ENCODE assay signal across 9 cellular contexts in genomic region chr2:177332041-177332991, GRCh38.
DNase-seq lines count a peak whose midpoint lies in the region; ATAC-seq and TF ChIP-seq lines count a peak whose summit lies in the region.
"Had no signal": no experiment of that assay in that cellular context is flagged by ENCODE, and none has a peak within 500 bp of the region (broad histone marks: within the 10 kb centered on the region; RNA-seq: fewer than 3 reads in every experiment).

No MANE protein-coding gene starts in this region.

- ATAC-seq in GM19372 (IDR thresholded peaks at IDR 0.05; ENCODE audit: low read depth, unreplicated experiment) (peak; percentile 73), HG03520 (IDR thresholded peaks at IDR 0.05; ENCODE audit: unreplicated experiment) (peak; percentile 81), foreskin keratinocyte (peak; percentile 81)
- ATAC-seq in activated T-cell treated with anti-CD3 and anti-CD28 coated beads, Interleukin-2, amount 50 U/mL, for 72 hours (replicated peaks in 1 of 2) = peak; percentile 73 to 77

- H3K27ac ChIP-seq in foreskin keratinocyte = no peak overlapping the region
- H3K27ac ChIP-seq in effector memory CD4-positive, alpha-beta T cell (ENCODE audit: insufficient read depth, low read length, poor library complexity, severe bottlenecking) = no peak overlapping the region

- peak; percentile 84 for DNase-seq in DMS 273 (lab: John Stamatoyannopoulos, UW; ENCODE audit: unreplicated experiment)
- peak; percentile 74 for DNase-seq in NCI-H69 (lab: John Stamatoyannopoulos, UW)
- peak; percentile 34 to 61 for DNase-seq in activated T-cell treated with anti-CD3 and anti-CD28 coated beads, Interleukin-2, amount 50 U/mL, for 72 hours
- peak in 1 of 2 donors; percentile 55 for DNase-seq in foreskin keratinocyte
- peak; percentile 53 for DNase-seq in neural crest cell (ENCODE audit: low read depth, low spot score)
- DNase-seq in effector memory CD4-positive, alpha-beta T cell = no peak

- no peaks in the 10 kb centered on the region for H3K36me3 ChIP-seq in effector memory CD4-positive, alpha-beta T cell (ENCODE audit: control insufficient read depth, insufficient read depth, low read length)

- no peak overlapping the region for H3K4me3 ChIP-seq in effector memory CD4-positive, alpha-beta T cell (ENCODE audit: insufficient read depth, low read depth, low read length, poor library complexity, severe bottlenecking)

- H3K27ac Mint-ChIP-seq in activated T-cell treated with anti-CD3 and anti-CD28 coated beads, Interleukin-2, amount 50 U/mL, for 72 hours = no peak overlapping the region
- no peak overlapping the region for H3K27ac Mint-ChIP-seq in neural crest cell (ENCODE audit: unreplicated experiment)
- H3K27ac Mint-ChIP-seq: activated naive CD8-positive, alpha-beta T cell had no signal

- H3K9me3 Mint-ChIP-seq in activated T-cell treated with anti-CD3 and anti-CD28 coated beads, Interleukin-2, amount 50 U/mL, for 72 hours = no peaks in the 10 kb centered on the region
- no peaks in the 10 kb centered on the region for H3K9me3 Mint-ChIP-seq in neural crest cell

- peaks cover 2 to 7% of the 10 kb centered on the region in 2 donors for H3K36me3 Mint-ChIP-seq in activated T-cell treated with anti-CD3 and anti-CD28 coated beads, Interleukin-2, amount 50 U/mL, for 72 hours (ENCODE audit: insufficient read depth in 2 of 2)
- no peaks in the 10 kb centered on the region for H3K36me3 Mint-ChIP-seq in neural crest cell (ENCODE audit: low read depth)
- H3K36me3 Mint-ChIP-seq: activated naive CD8-positive, alpha-beta T cell had no signal

- no peak overlapping the region for H3K4me3 Mint-ChIP-seq in activated T-cell treated with anti-CD3 and anti-CD28 coated beads, Interleukin-2, amount 50 U/mL, for 72 hours
- H3K4me3 Mint-ChIP-seq in neural crest cell = peak overlapping the region; percentile 47
- H3K4me3 Mint-ChIP-seq: activated naive CD8-positive, alpha-beta T cell had no signal

- H3K9me3 ChIP-seq in effector memory CD4-positive, alpha-beta T cell (ENCODE audit: control insufficient read depth, low read length) = no peaks in the 10 kb centered on the region

- peaks cover 13% of the 10 kb centered on the region for H3K4me1 Mint-ChIP-seq in activated T-cell treated with anti-CD3 and anti-CD28 coated beads, Interleukin-2, amount 50 U/mL, for 72 hours (ENCODE audit: low read depth)
- peaks cover 14% of the 10 kb centered on the region for H3K4me1 Mint-ChIP-seq in neural crest cell

- H3K27me3 Mint-ChIP-seq in activated T-cell treated with anti-CD3 and anti-CD28 coated beads, Interleukin-2, amount 50 U/mL, for 72 hours (ENCODE audit: low read depth) = no peaks in the 10 kb centered on the region
- no peaks in the 10 kb centered on the region for H3K27me3 Mint-ChIP-seq in neural crest cell (ENCODE audit: low read depth)
- H3K27me3 Mint-ChIP-seq: activated naive CD8-positive, alpha-beta T cell had no signal

- TF ChIP-seq CTCF in foreskin keratinocyte (conservative IDR thresholded peaks at IDR 0.05) (peak; percentile 84), neural crest cell (conservative IDR thresholded peaks at IDR 0.05) (peak; percentile 79)

- no peaks in the 10 kb centered on the region for H3K27me3 ChIP-seq in foreskin keratinocyte
- no peaks in the 10 kb centered on the region for H3K27me3 ChIP-seq in effector memory CD4-positive, alpha-beta T cell (replicated peaks; ENCODE audit: control insufficient read depth, insufficient read depth, low read length, poor library complexity, severe bottlenecking)

- H3K4me1 ChIP-seq in foreskin keratinocyte = no peaks in the 10 kb centered on the region
- H3K4me1 ChIP-seq in effector memory CD4-positive, alpha-beta T cell (ENCODE audit: control insufficient read depth, insufficient read depth, low read length, poor library complexity, severe bottlenecking) = no peaks in the 10 kb centered on the region

Comparison
In these comparisons a context has a peak if more than half of its experiments do, and no peak if none do; other contexts are left out.
1. DNase-seq: peak in DMS 273 (single experiment), NCI-H69 (single experiment), activated T-cell treated with anti-CD3 and anti-CD28 coated beads, Interleukin-2, amount 50 U/mL, for 72 hours (2 of 2) and neural crest cell (single experiment); none in effector memory CD4-positive, alpha-beta T cell (0 of 3).
2. Peak in every context shown above with its lines, with median percentiles within 50 percentile points of each other: ATAC-seq.